ENCODE assay signal across 21 cellular contexts in genomic region chr5:9295466-9295801, GRCh38.
DNase-seq lines count a peak whose midpoint lies in the region; ATAC-seq, FAIRE-seq and TF ChIP-seq lines count a peak whose summit lies in the region.
"Had no signal": no experiment of that assay in that cellular context is flagged by ENCODE, and none has a peak within 500 bp of the region (broad histone marks: within the 10 kb centered on the region; RNA-seq: fewer than 3 reads in every experiment).

No MANE protein-coding gene starts in this region.

- no peak for TF ChIP-seq CTCF in H1 (IDR thresholded peaks at IDR 0.05; ENCODE audit: control extremely low read depth in 1 of 3, insufficient read depth in 1 of 3, low read depth in 1 of 3, low read length in 3 of 3)
- no peak for TF ChIP-seq CTCF in CD8-positive, alpha-beta T cell (IDR thresholded peaks at IDR 0.05)
- TF ChIP-seq CTCF in HepG2 (CRISPR knock-in tag; IDR thresholded peaks at IDR 0.05): no peak

- no peak overlapping the region for H2BK15ac ChIP-seq in H1 (ENCODE audit: low read length)

- no peak overlapping the region for H3K4ac ChIP-seq in H1 (replicated peaks; ENCODE audit: insufficient read length, low read depth, low read length)

- H3K36me3 ChIP-seq in H1 (ENCODE audit: control insufficient read depth in 2 of 4, insufficient read depth in 4 of 4, low read length in 3 of 4): no peaks in the 10 kb centered on the region
- no peaks in the 10 kb centered on the region for H3K36me3 ChIP-seq in CD8-positive, alpha-beta T cell (ENCODE audit: insufficient read depth, low read length)
- H3K36me3 ChIP-seq in HepG2 (replicated peaks in 1 of 2; ENCODE audit: control insufficient read depth in 1 of 2, insufficient read depth in 2 of 2, low read length in 2 of 2): no peaks in the 10 kb centered on the region
- H3K36me3 ChIP-seq: BLaER1, HAP-1 had no signal

- 57% methylated on average over 1 of the region's 1 CpG; no CpG with 5 or more reads in 1 of the 2 experiments for whole genome bisulfite sequencing in H1 (ENCODE audit: extremely low coverage in 1 of 2, insufficient coverage in 1 of 2, insufficient read length in 1 of 2, insufficient replicate concordance in 2 of 2, low coverage in 1 of 2, low lambda C conversion rate in 2 of 2, missing lambda C conversion rate in 1 of 2), 2 experiments
- 4% methylated on average over 1 of the region's 1 CpG for WGBS in HepG2 (ENCODE audit: low lambda C conversion rate)

- H3K27me3 ChIP-seq in H1 (replicated peaks in 1 of 4; ENCODE audit: control insufficient read depth in 3 of 4, extremely low read depth in 1 of 4, insufficient read depth in 3 of 4, low read length in 3 of 4) (no peaks in the 10 kb centered on the region), HepG2 (ENCODE audit: control insufficient read depth in 1 of 2, insufficient read depth in 2 of 2, low read length in 2 of 2) (no peaks in the 10 kb centered on the region)
- H3K27me3 ChIP-seq in CD8-positive, alpha-beta T cell (ENCODE audit: insufficient read depth, low read length): no peaks in the 10 kb centered on the region
- H3K27me3 ChIP-seq: BLaER1 had no signal

- H3K23me2 ChIP-seq in H1 (ENCODE audit: low read depth, low read length): no peaks in the 10 kb centered on the region

- no peaks in the 10 kb centered on the region for H3K4me1 Mint-ChIP-seq in CD8-positive, alpha-beta T cell (ENCODE audit: low read depth)
- H3K4me1 Mint-ChIP-seq: CD14-positive monocyte; CD4-positive, alpha-beta memory T cell had no signal

- H3K27ac ChIP-seq in H1 (ENCODE audit: low read depth, low read length): peak overlapping the region; percentile 35; the same call in 1 of the 2 replicates
- no peak overlapping the region for H3K27ac ChIP-seq in CD8-positive, alpha-beta T cell (ENCODE audit: low read depth, low read length)
- H3K27ac ChIP-seq in HepG2 (ENCODE audit: extremely low read length, insufficient read depth, low read length): no peak overlapping the region
- H3K27ac ChIP-seq: 22Rv1, A549, BLaER1, GM23248, HL-60 had no signal

- H4K5ac ChIP-seq in H1 (ENCODE audit: insufficient read length, low read depth, low read length): peak overlapping the region; percentile 34

- no peaks in the 10 kb centered on the region for H4K20me1 ChIP-seq in H1 (replicated peaks in 1 of 2; ENCODE audit: control insufficient read depth in 1 of 2, insufficient read depth in 2 of 2, low read length in 2 of 2)
- H4K20me1 ChIP-seq in HepG2 (ENCODE audit: insufficient read depth, low read length): no peaks in the 10 kb centered on the region
- H4K20me1 ChIP-seq: BLaER1 had no signal

- no peaks in the 10 kb centered on the region for H3K36me3 Mint-ChIP-seq in CD8-positive, alpha-beta T cell
- H3K36me3 Mint-ChIP-seq: CD14-positive monocyte; CD4-positive, alpha-beta memory T cell had no signal

- BruUV-seq in HepG2 (replicated peaks; lab: Mats Ljungman, UMichigan): no TSS peak

- in situ Hi-C loops in HepG2 (cut with HindIII; ENCODE audit: extremely low pct_ligation_motif_present, low pct_unique_long_range_greater_than_20kb): no loop called here

- no peak overlapping the region for H2AK5ac ChIP-seq in H1 (ENCODE audit: low read depth, low read length)

- POLR2A ChIA-PET in H1 (lab: Charles Lee; ENCODE audit: partially characterized antibody): no interaction called here
- POLR2A ChIA-PET in CD8-positive, alpha-beta T cell (lab: Charles Lee): no interaction called here
- POLR2A ChIA-PET in HepG2 (lab: Yijun Ruan, JAX): no interaction called here

- no peak overlapping the region for H2BK12ac ChIP-seq in H1 (ENCODE audit: low read depth, low read length)

- no peak overlapping the region for H3K4me3 Mint-ChIP-seq in CD8-positive, alpha-beta T cell
- H3K4me3 Mint-ChIP-seq: CD14-positive monocyte; CD4-positive, alpha-beta memory T cell had no signal

- H2BK20ac ChIP-seq in H1 (ENCODE audit: low read length): no peak overlapping the region

- H3K4me3 ChIP-seq in H1 (ENCODE audit: extremely low read depth in 1 of 4, insufficient read depth in 2 of 4, low read depth in 3 of 4, low read length in 4 of 4): 0 out of 8 replicates have a peak overlapping the region, but pooled peaks of 1 of the 4 experiments have one; percentile 8
- no peak overlapping the region for H3K4me3 ChIP-seq in CD8-positive, alpha-beta T cell (ENCODE audit: low read depth, low read length)
- no peak overlapping the region for H3K4me3 ChIP-seq in HepG2 (replicated peaks in 1 of 3; ENCODE audit: insufficient read depth in 1 of 3, low read depth in 2 of 3, low read length in 3 of 3)
- H3K4me3 ChIP-seq: A549, BLaER1, GM23248, HAP-1 had no signal

- TF ChIP-seq POLR2A in H1 (IDR thresholded peaks at IDR 0.05; ENCODE audit: control extremely low read depth in 1 of 2, low read depth in 2 of 2, low read length in 2 of 2) (no peak), HepG2 (IDR thresholded peaks at IDR 0.05; ENCODE audit: insufficient read depth in 1 of 2, low read depth in 2 of 2, low read length in 2 of 2) (no peak)

- intact Hi-C loops in CD8-positive, alpha-beta T cell (cut with DNase I, micrococcal nuclease): no loop called here
- intact Hi-C loops in HepG2 (cut with micrococcal nuclease; ENCODE audit: unreplicated experiment): no loop called here

- no peak for FAIRE-seq in H1 (lab: Jason Lieb, UNC)
- no peak for FAIRE-seq in HepG2 (lab: Jason Lieb, UNC)
- FAIRE-seq: A549 had no signal

- no peak overlapping the region for H2BK5ac ChIP-seq in H1 (ENCODE audit: low read depth, low read length)

- H3K4me1 ChIP-seq in H1 (replicated peaks in 1 of 4; ENCODE audit: control insufficient read depth in 3 of 4, insufficient read depth in 4 of 4, low read length in 3 of 4) (peaks cover 0 to 8% (median 3%) of the 10 kb centered on the region in 4 experiments; a peak in 2 of 7 replicates), HepG2 (ENCODE audit: insufficient read depth, low read length) (no peaks in the 10 kb centered on the region)
- H3K4me1 ChIP-seq in CD8-positive, alpha-beta T cell (ENCODE audit: insufficient read depth, low read length): no peaks in the 10 kb centered on the region
- H3K4me1 ChIP-seq: A549, BLaER1, HAP-1 had no signal

- H3K9me3 ChIP-seq in H1 (ENCODE audit: insufficient read depth in 2 of 2, low read depth in 1 of 2, low read length in 1 of 2): no peaks in the 10 kb centered on the region
- H3K9me3 ChIP-seq in CD8-positive, alpha-beta T cell (ENCODE audit: low read length): no peaks in the 10 kb centered on the region
- peaks cover 57% of the 10 kb centered on the region for H3K9me3 ChIP-seq in HepG2 (ENCODE audit: low read length)
- H3K9me3 ChIP-seq: A549, BLaER1, HAP-1 had no signal

- peak overlapping the region in 1 of 4 experiments; percentile 44; a peak in 1 of 7 replicates for H3K9ac ChIP-seq in H1 (replicated peaks in 1 of 4; ENCODE audit: extremely low read depth in 1 of 4, low read depth in 3 of 4, low read length in 3 of 4)
- no peak overlapping the region for H3K9ac ChIP-seq in HepG2 (ENCODE audit: insufficient read depth, low read depth, low read length)
- H3K9ac ChIP-seq: BLaER1, GM23248 had no signal

- no peak for ATAC-seq in CD8-positive, alpha-beta T cell
- ATAC-seq in HepG2: no peak
- ATAC-seq in HG02798 (IDR thresholded peaks at IDR 0.05; ENCODE audit: poor library complexity, unreplicated experiment): no peak
- ATAC-seq: A549 had no signal

- H3K9me3 Mint-ChIP-seq in CD8-positive, alpha-beta T cell: peaks cover 7% of the 10 kb centered on the region

- CTCF ChIA-PET in H1 (lab: Charles Lee; ENCODE audit: partially characterized antibody) (no interaction called here), HepG2 (lab: Yijun Ruan, JAX; ENCODE audit: low intra/inter-chr PET ratio, low total read pairs) (no interaction called here)
- CTCF ChIA-PET in CD8-positive, alpha-beta T cell (lab: Charles Lee): no interaction called here

- TF ChIP-seq EP300 in H1 (IDR thresholded peaks at IDR 0.05; ENCODE audit: borderline replicate concordance in 1 of 2, low read depth in 2 of 2, low read length in 2 of 2) (no peak), HepG2 (IDR thresholded peaks at IDR 0.05; ENCODE audit: low read depth in 2 of 2, low read length in 2 of 2) (no peak), HepG2 (CRISPR knock-in tag; IDR thresholded peaks at IDR 0.05; ENCODE audit: borderline replicate concordance) (no peak)

- no peak for TF ChIP-seq RAD21 in H1 (IDR thresholded peaks at IDR 0.05 in 1 of 2, conservative IDR thresholded peaks at IDR 0.05 in 1 of 2; ENCODE audit: low read depth in 2 of 2, low read length in 2 of 2)
- no peak for TF ChIP-seq RAD21 in HepG2 (CRISPR knock-in tag; IDR thresholded peaks at IDR 0.05)

- no peak overlapping the region for H3K56ac ChIP-seq in H1 (replicated peaks; ENCODE audit: insufficient read length, low read depth, low read length)

- DNase-seq in NCI-H82 (lab: John Stamatoyannopoulos, UW): peak; percentile 45
- DNase-seq in NCI-H82 treated with DMSO at 0.1 percent for 48 hours (lab: John Stamatoyannopoulos, UW; ENCODE audit: unreplicated experiment): no peak
- peak; percentile 4 for DNase-seq in NCI-H524 treated with DMSO at 0.1 percent for 48 hours (lab: John Stamatoyannopoulos, UW)
- DNase-seq in H1 (ENCODE audit: low read depth in 1 of 2, low spot score in 2 of 2): no peak
- no peak for DNase-seq in CD8-positive, alpha-beta T cell
- no peak for DNase-seq in HepG2 (ENCODE audit: low spot score)
- DNase-seq in cortex of kidney (lab: John Stamatoyannopoulos, UW): no peak
- DNase-seq: AML-193; Calu3; CD4-positive, alpha-beta memory T cell; DMS79 treated with DMSO at 0.1 percent for 48 hours; GF-D8; GM23248; KG1 had no signal

- no peaks in the 10 kb centered on the region for H3K79me2 ChIP-seq in H1 (ENCODE audit: control insufficient read depth in 1 of 2, insufficient read depth in 2 of 2, low read length in 2 of 2)
- H3K79me2 ChIP-seq in HepG2 (ENCODE audit: insufficient read depth, low read length): no peaks in the 10 kb centered on the region

- no peak overlapping the region for H3K27ac Mint-ChIP-seq in CD8-positive, alpha-beta T cell
- H3K27ac Mint-ChIP-seq: CD14-positive monocyte; CD4-positive, alpha-beta memory T cell had no signal

- no peaks in the 10 kb centered on the region for H3K27me3 Mint-ChIP-seq in CD8-positive, alpha-beta T cell (ENCODE audit: low read depth)
- H3K27me3 Mint-ChIP-seq: CD4-positive, alpha-beta memory T cell had no signal

- no peak overlapping the region for H2AFZ ChIP-seq in H1 (ENCODE audit: low read length)
- H2AFZ ChIP-seq in HepG2 (ENCODE audit: low read length): no peak overlapping the region
- H2AFZ ChIP-seq: GM23248 had no signal

- no peak overlapping the region for H4K91ac ChIP-seq in H1 (replicated peaks; ENCODE audit: insufficient read length, low read length)

- no peak overlapping the region for H4K8ac ChIP-seq in H1 (ENCODE audit: extremely low read depth, insufficient read depth, low read length)

- H2BK120ac ChIP-seq in H1 (replicated peaks; ENCODE audit: low read depth, low read length): no peak overlapping the region

- no peak overlapping the region; the same call in 1 of the 2 replicates for H3K18ac ChIP-seq in H1 (ENCODE audit: extremely low read depth, low read length)

- no peak overlapping the region for H3K23ac ChIP-seq in H1 (ENCODE audit: insufficient read length)

- no peaks in the 10 kb centered on the region for H3K79me1 ChIP-seq in H1 (ENCODE audit: low read depth, low read length)

- H3K4me2 ChIP-seq in H1 (ENCODE audit: insufficient read depth in 1 of 2, low read depth in 2 of 2, low read length in 2 of 2): peak overlapping the region; percentile 41 to 55; a peak in 3 of 4 replicates
- no peak overlapping the region for H3K4me2 ChIP-seq in HepG2 (ENCODE audit: low read depth, low read length)
- H3K4me2 ChIP-seq: A549, BLaER1 had no signal

- H3K14ac ChIP-seq in H1 (ENCODE audit: insufficient read length): no peak overlapping the region

Comparison
In these comparisons a context has a peak if more than half of its experiments do, and no peak if none do; other contexts are left out.
1. DNase-seq: peak in NCI-H82 (single experiment) and NCI-H524 treated with DMSO at 0.1 percent for 48 hours (single experiment); none in NCI-H82 treated with DMSO at 0.1 percent for 48 hours (single experiment), H1 (0 of 2), CD8-positive, alpha-beta T cell (0 of 7), HepG2 (single experiment) and cortex of kidney (single experiment).